ENCODE assay signal across 6 cellular contexts in genomic region chr11:106497321-106497720, GRCh38.
"Had no signal": no experiment of that assay in that cellular context is flagged by ENCODE, and none has a peak within 500 bp of the region (broad histone marks: within the 10 kb centered on the region; RNA-seq: fewer than 3 reads in every experiment).

No MANE protein-coding gene starts in this region.

- H3K27ac Mint-ChIP-seq: HFFc6 had no signal

- H3K9me3 Mint-ChIP-seq: HFFc6 had no signal

- H3K9ac ChIP-seq: GM23248 had no signal

- H3K27ac ChIP-seq: GM23248, HL-60 had no signal

- DNase-seq: GM23248, GOT3, H7, HFFc6 had no signal

- H3K4me1 ChIP-seq: HAP-1 had no signal

- H3K36me3 ChIP-seq: HAP-1 had no signal

- H3K4me3 Mint-ChIP-seq: HFFc6 had no signal

- H2AFZ ChIP-seq: GM23248 had no signal

- H3K9me3 ChIP-seq: HAP-1 had no signal

- H3K4me3 ChIP-seq: GM23248, HAP-1 had no signal
